Comparison of ENCODE assay signal across 9 cellular contexts in the genomic region with DNA sequence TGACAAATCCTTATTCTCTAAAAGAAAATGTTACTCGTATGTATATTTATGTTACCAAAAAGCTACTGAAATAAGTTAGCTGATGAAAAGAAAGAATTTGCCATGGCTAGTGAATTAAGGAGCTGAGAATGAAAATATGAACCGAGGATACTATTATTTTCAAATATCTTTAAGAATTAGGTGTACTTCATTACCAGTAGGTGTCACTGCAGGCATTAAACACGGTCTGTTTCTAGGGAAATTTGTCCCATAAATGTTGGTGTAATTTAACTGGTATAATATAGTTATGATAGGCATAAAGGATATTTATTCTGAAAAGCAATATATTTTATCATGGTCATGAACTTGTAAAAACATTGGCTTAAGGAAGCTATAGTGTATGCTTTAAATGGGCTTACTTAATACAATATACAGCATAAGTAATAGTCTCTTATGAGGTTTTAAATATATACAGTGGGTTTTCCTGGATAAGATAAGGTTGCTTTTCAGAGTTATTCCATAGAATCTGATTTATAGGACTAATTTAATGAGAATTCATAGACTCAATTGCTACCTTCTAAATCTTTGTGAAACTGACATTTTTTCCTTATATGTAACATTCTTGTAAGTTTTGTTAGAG.
A peak's percentile ranks its signal among the peaks of the same experiment; 100 is the strongest.
DNase-seq lines count a peak whose midpoint lies in the region; ATAC-seq and TF ChIP-seq lines count a peak whose summit lies in the region.
"Had no signal": no experiment of that assay in that cellular context is flagged by ENCODE, and none has a peak within 500 bp of the region (broad histone marks: within the 10 kb centered on the region; RNA-seq: fewer than 3 reads in every experiment).

No MANE protein-coding gene starts in this region.

- in situ Hi-C loops in SK-MEL-5 (cut with HindIII; ENCODE audit: low pct_unique_long_range_greater_than_20kb, low sequenced_read_pairs), result no loop called here

- peaks cover 4% of the 10 kb centered on the region for H3K9me3 Mint-ChIP-seq in activated T-cell treated with anti-CD3 and anti-CD28 coated beads, Interleukin-2, amount 50 U/mL, for 4 hours
- peaks cover 0 to 5% of the 10 kb centered on the region in 2 donors for H3K9me3 Mint-ChIP-seq in effector memory CD8-positive, alpha-beta T cell
- H3K9me3 Mint-ChIP-seq: memory B cell had no signal

- H3K27ac Mint-ChIP-seq in effector memory CD8-positive, alpha-beta T cell, result no peak overlapping the region
- H3K27ac Mint-ChIP-seq: memory B cell had no signal

- TF ChIP-seq CTCF in LNCaP clone FGC (IDR thresholded peaks at IDR 0.05; ENCODE audit: control insufficient read depth, extremely low read depth, insufficient read depth), result peak; percentile 70
- TF ChIP-seq CTCF in retinal pigment epithelial cell (conservative IDR thresholded peaks at IDR 0.05; ENCODE audit: low read depth, low read length), result peak; percentile 59

- no peaks in the 10 kb centered on the region for H3K36me3 Mint-ChIP-seq in activated T-cell treated with anti-CD3 and anti-CD28 coated beads, Interleukin-2, amount 50 U/mL, for 4 hours (ENCODE audit: insufficient read depth)
- no peaks in the 10 kb centered on the region for H3K36me3 Mint-ChIP-seq in effector memory CD8-positive, alpha-beta T cell (ENCODE audit: insufficient read depth)
- H3K36me3 Mint-ChIP-seq: memory B cell had no signal

- H3K4me1 Mint-ChIP-seq in activated T-cell treated with anti-CD3 and anti-CD28 coated beads, Interleukin-2, amount 50 U/mL, for 4 hours (ENCODE audit: low read depth), result no peaks in the 10 kb centered on the region
- no peaks in the 10 kb centered on the region for H3K4me1 Mint-ChIP-seq in effector memory CD8-positive, alpha-beta T cell (ENCODE audit: low read depth in 2 of 2)
- H3K4me1 Mint-ChIP-seq: memory B cell had no signal

- no peaks in the 10 kb centered on the region for H3K27me3 Mint-ChIP-seq in activated T-cell treated with anti-CD3 and anti-CD28 coated beads, Interleukin-2, amount 50 U/mL, for 4 hours (ENCODE audit: low read depth)
- H3K27me3 Mint-ChIP-seq in effector memory CD8-positive, alpha-beta T cell, result no peaks in the 10 kb centered on the region

- ATAC-seq in activated T-cell treated with anti-CD3 and anti-CD28 coated beads, Interleukin-2, amount 50 U/mL, for 4 hours, result no peak
- no peak for ATAC-seq in effector memory CD8-positive, alpha-beta T cell (replicated peaks)

- DNase-seq in DMS153 treated with DMSO at 0.1 percent for 48 hours (lab: John Stamatoyannopoulos, UW; ENCODE audit: unreplicated experiment) (peak; percentile 56), LNCaP clone FGC (ENCODE audit: low read depth) (peak; percentile 66), SK-MEL-5 (ENCODE audit: low read depth, low spot score) (peak; percentile 58), foreskin melanocyte (peak; percentile 37), retinal pigment epithelial cell (ENCODE audit: low read depth) (peak; percentile 23)
- no peak for DNase-seq in stimulated activated naive CD4-positive, alpha-beta T cell (lab: John Stamatoyannopoulos, UW)
- no peak for DNase-seq in activated T-cell treated with anti-CD3 and anti-CD28 coated beads, Interleukin-2, amount 50 U/mL, for 4 hours
- DNase-seq in effector memory CD8-positive, alpha-beta T cell, result no peak

- H3K4me3 ChIP-seq in LNCaP clone FGC (ENCODE audit: low read depth, low read length) (no peak overlapping the region), retinal pigment epithelial cell (ENCODE audit: low read length) (no peak overlapping the region)

- H3K4me3 Mint-ChIP-seq in activated T-cell treated with anti-CD3 and anti-CD28 coated beads, Interleukin-2, amount 50 U/mL, for 4 hours, result no peak overlapping the region
- no peak overlapping the region for H3K4me3 Mint-ChIP-seq in effector memory CD8-positive, alpha-beta T cell
- H3K4me3 Mint-ChIP-seq: memory B cell had no signal

Comparison
In these comparisons a context has a peak if more than half of its experiments do, and no peak if none do; other contexts are left out.
1. DNase-seq: peak in DMS153 treated with DMSO at 0.1 percent for 48 hours (single experiment), LNCaP clone FGC (single experiment), SK-MEL-5 (single experiment), foreskin melanocyte (single experiment) and retinal pigment epithelial cell (single experiment); none in stimulated activated naive CD4-positive, alpha-beta T cell (0 of 6), activated T-cell treated with anti-CD3 and anti-CD28 coated beads, Interleukin-2, amount 50 U/mL, for 4 hours (single experiment) and effector memory CD8-positive, alpha-beta T cell (0 of 3).